In the genomic region with DNA sequence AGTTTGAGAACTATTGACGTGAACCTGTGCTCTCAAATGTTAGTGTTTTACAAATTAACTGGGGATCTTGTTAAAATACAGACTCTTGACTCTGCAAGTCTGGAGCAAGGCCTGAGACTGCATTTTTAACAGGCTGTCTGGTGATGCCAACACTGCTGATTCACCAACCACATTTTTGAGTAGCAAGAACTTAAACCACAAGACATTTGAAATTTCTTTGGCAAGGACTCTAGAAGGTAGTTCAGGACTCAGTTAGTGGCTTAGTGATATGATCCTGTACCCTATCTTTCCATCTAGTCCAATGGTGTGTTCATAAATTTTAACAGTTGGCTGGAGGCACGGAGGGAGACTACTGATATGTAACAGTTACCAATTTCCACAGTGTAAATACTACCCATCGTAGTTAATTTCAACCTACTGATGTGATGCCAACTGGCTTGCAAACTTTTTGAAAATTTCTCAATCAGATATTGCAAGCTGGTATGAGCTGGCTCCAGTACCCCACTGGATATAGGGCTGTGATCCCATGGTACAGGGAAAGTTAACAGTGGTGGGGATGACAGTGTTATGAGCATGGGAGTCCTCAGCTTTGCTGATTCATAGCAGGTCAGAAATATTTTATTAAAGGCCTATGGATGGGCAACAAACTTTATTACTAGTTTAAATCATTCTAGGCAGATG, we compare ENCODE assay signal across 11 cellular contexts.
DNase-seq lines count a peak whose midpoint lies in the region; ATAC-seq, FAIRE-seq and TF ChIP-seq lines count a peak whose summit lies in the region.
"Had no signal": no experiment of that assay in that cellular context is flagged by ENCODE, and none has a peak within 500 bp of the region (broad histone marks: within the 10 kb centered on the region; RNA-seq: fewer than 3 reads in every experiment).

No MANE protein-coding gene starts in this region.

- no peak overlapping the region for H3K18ac ChIP-seq in mesendoderm (ENCODE audit: low read length)

- H3K23ac ChIP-seq in mesendoderm (ENCODE audit: low read length): no peak overlapping the region

- DNase-seq in BJ (ENCODE audit: low read depth): peak; percentile 82
- peak; percentile 93 for DNase-seq in LHCN-M2 (ENCODE audit: low read depth)
- peak; percentile 94 for DNase-seq in astrocyte of the spinal cord (ENCODE audit: low read depth, low spot score)
- DNase-seq in mesendoderm: peak; percentile 5
- DNase-seq in colonic mucosa: no peak
- no peak for DNase-seq in GM19239 (ENCODE audit: insufficient read length, low spot score)
- no peak for DNase-seq in NCI-H187 (lab: John Stamatoyannopoulos, UW)
- DNase-seq: NCI-H1092, psoas muscle had no signal

- H3K9ac ChIP-seq in mesendoderm (ENCODE audit: low read length) (no peak overlapping the region), colonic mucosa (ENCODE audit: low read depth in 2 of 2, low read length in 2 of 2) (no peak overlapping the region)

- in situ Hi-C loops in astrocyte of the spinal cord (cut with HindIII; ENCODE audit: low sequenced_read_pairs): no loop called here

- no CpG with 5 or more reads among the region's 3 CpGs for WGBS in mesendoderm (ENCODE audit: extremely low coverage, insufficient coverage, low lambda C conversion rate)

- H3K27me3 ChIP-seq in BJ (ENCODE audit: control insufficient read depth, insufficient read depth, low read length) (peaks cover 7% of the 10 kb centered on the region; the same call in 1 of the 2 replicates), mesendoderm (ENCODE audit: insufficient read depth, low read length, poor library complexity) (no peaks in the 10 kb centered on the region), colonic mucosa (no peaks in the 10 kb centered on the region)

- POLR2A ChIA-PET in BJ (lab: Charles Lee): no interaction called here

- FAIRE-seq in GM19239 (lab: Jason Lieb, UNC): no peak
- FAIRE-seq: G401.6 had no signal

- H3K4me3 ChIP-seq in BJ (ENCODE audit: low read depth, low read length) (no peak overlapping the region), astrocyte of the spinal cord (ENCODE audit: low read depth, low read length) (no peak overlapping the region), mesendoderm (ENCODE audit: low read length) (no peak overlapping the region), colonic mucosa (no peak overlapping the region)
- H3K4me3 ChIP-seq: psoas muscle had no signal

- no peak overlapping the region for H3K4me2 ChIP-seq in mesendoderm (ENCODE audit: low read length)

- CTCF ChIA-PET in BJ (lab: Yijun Ruan, JAX): interaction anchor here (0.8 to 1.3 kb wide), 2 partner anchors 12 to 17 kb away, joined by 3 read pairs; no protein-coding TSS in a partner anchor

- H3K9me3 ChIP-seq in colonic mucosa: no peaks in the 10 kb centered on the region
- H3K9me3 ChIP-seq: psoas muscle had no signal

- H3K36me3 ChIP-seq in BJ (ENCODE audit: control insufficient read depth, insufficient read depth, low read length) (no peaks in the 10 kb centered on the region), mesendoderm (ENCODE audit: control insufficient read depth, insufficient read depth, low read length) (no peaks in the 10 kb centered on the region), colonic mucosa (no peaks in the 10 kb centered on the region)

- no peak overlapping the region for H2BK5ac ChIP-seq in mesendoderm (ENCODE audit: low read length)

- H2AK5ac ChIP-seq in mesendoderm (ENCODE audit: low read length): no peak overlapping the region

- H2BK15ac ChIP-seq in mesendoderm (replicated peaks; ENCODE audit: low read depth): no peak overlapping the region

- TF ChIP-seq CTCF in BJ (IDR thresholded peaks at IDR 0.05; ENCODE audit: insufficient read depth, low read depth, low read length) (no peak), astrocyte of the spinal cord (IDR thresholded peaks at IDR 0.05; ENCODE audit: low read depth, low read length) (no peak), colonic mucosa (IDR thresholded peaks at IDR 0.05) (no peak)

- no peak overlapping the region for H3K27ac ChIP-seq in mesendoderm (ENCODE audit: low read depth, low read length)
- H3K27ac ChIP-seq in colonic mucosa: no peak overlapping the region
- H3K27ac ChIP-seq: psoas muscle had no signal

- no peak overlapping the region for H4K5ac ChIP-seq in mesendoderm (ENCODE audit: low read length)

- no peak for ATAC-seq in GM18870 (IDR thresholded peaks at IDR 0.05; ENCODE audit: unreplicated experiment)
- ATAC-seq: psoas muscle had no signal

- H3K4ac ChIP-seq in mesendoderm (ENCODE audit: low read depth, low read length): no peak overlapping the region

- H3K4me1 ChIP-seq in mesendoderm (ENCODE audit: control insufficient read depth, low read depth, low read length) (no peaks in the 10 kb centered on the region), colonic mucosa (no peaks in the 10 kb centered on the region)
- H3K4me1 ChIP-seq: psoas muscle had no signal

- H2BK120ac ChIP-seq in mesendoderm (ENCODE audit: low read depth, low read length): no peak overlapping the region

- no peaks in the 10 kb centered on the region for H3K79me2 ChIP-seq in mesendoderm (ENCODE audit: control insufficient read depth, insufficient read depth, low read length)

- intact Hi-C loops in colonic mucosa (cut with DNase I): no loop called here

- no peak overlapping the region for H3K56ac ChIP-seq in mesendoderm (ENCODE audit: low read length)

- no peaks in the 10 kb centered on the region for H3K79me1 ChIP-seq in mesendoderm (ENCODE audit: low read length)

- H4K8ac ChIP-seq in mesendoderm (ENCODE audit: low read depth, low read length): no peak overlapping the region

Comparison
In these comparisons a context has a peak if more than half of its experiments do, and no peak if none do; other contexts are left out.
1. DNase-seq: peak in BJ (single experiment), LHCN-M2 (single experiment), astrocyte of the spinal cord (single experiment) and mesendoderm (single experiment); none in colonic mucosa (single experiment), GM19239 (single experiment) and NCI-H187 (0 of 2).